ENCODE assay signal across 25 cellular contexts in the genomic region with DNA sequence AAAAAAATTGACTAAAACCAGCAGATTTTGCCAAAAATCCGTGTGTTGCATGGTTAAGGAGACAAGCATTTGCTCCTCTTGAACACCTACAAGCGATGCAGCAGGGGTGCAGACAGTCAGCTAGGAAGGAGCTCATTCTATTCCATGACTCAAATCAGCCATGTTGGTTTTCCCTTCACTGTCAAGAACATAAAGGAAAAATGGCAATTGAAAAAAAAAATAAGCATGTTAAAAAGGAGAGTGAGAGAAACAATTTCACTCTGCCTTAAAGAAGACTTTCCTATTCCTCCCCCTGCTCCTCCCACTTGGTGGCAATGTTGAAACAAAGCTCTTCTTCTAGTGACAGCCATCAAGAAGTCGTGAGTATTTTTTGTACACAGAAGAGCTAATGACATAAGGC.
"Had no signal": no experiment of that assay in that cellular context is flagged by ENCODE, and none has a peak within 500 bp of the region (broad histone marks: within the 10 kb centered on the region; RNA-seq: fewer than 3 reads in every experiment).

No MANE protein-coding gene starts in this region.

- H3K4me2 ChIP-seq: neural progenitor cell, smooth muscle cell had no signal

- H3K4me3 ChIP-seq: left lung, lung, neural progenitor cell, pancreas, prostate gland, right lobe of liver, smooth muscle cell, tibial nerve, vagina had no signal

- H3K36me3 ChIP-seq: left lung, neural progenitor cell, pancreas, prostate gland, right lobe of liver, tibial nerve, vagina had no signal

- H3K27me3 ChIP-seq: left lung, neural progenitor cell, pancreas, right lobe of liver, tibial nerve, vagina had no signal

- H3K4me1 ChIP-seq: left lung, neural progenitor cell, prostate gland, right lobe of liver, vagina had no signal

- ATAC-seq: left colon; left lung; natural killer cell; pancreas; right lobe of liver; stimulated activated memory B cell treated with anti-CD40 and anti-IgM and Interleukin-4, amounts not matched to agents 10 μg/mL and 1 μg/mL and 100 μg/mL, for 72 hours; stimulated activated naive CD8-positive, alpha-beta T cell treated with anti-CD3 and anti-CD28 coated beads, Interleukin-15, amount 100 ng/mL, for 72 hours had no signal

- H3K27ac ChIP-seq: left lung, neural progenitor cell, pancreas, prostate gland, right lobe of liver, tibial nerve had no signal

- H3K9me3 ChIP-seq: left lung, pancreas, prostate gland, right lobe of liver, tibial nerve, vagina had no signal

- DNase-seq: hippocampal formation; kidney glomerular epithelial cell; left colon; left lung; mesendoderm; naive B cell; natural killer cell; nephron progenitor cell; pancreas; posterior cingulate gyrus; right lobe of liver; stimulated activated CD4-positive, alpha-beta T cell treated with anti-CD3 and anti-CD28 coated beads, Interleukin-1b, Interleukin-23, amount 100 ng/mL, for 48 hours; stimulated activated CD4-positive, alpha-beta T cell treated with anti-CD3 and anti-CD28 coated beads, Interleukin-2, amount 100 ng/mL, for 48 hours; stimulated activated CD4-positive, alpha-beta T cell treated with anti-CD3 and anti-CD28 coated beads, Interleukin-4, amount 100 ng/mL, for 4 hours; stimulated activated CD8-positive, alpha-beta memory T cell treated with anti-CD3 and anti-CD28 coated beads, Interleukin-4, amount 100 ng/mL, for 48 hours; stimulated activated naive CD4-positive, alpha-beta T cell treated with Interleukin-2 at 50 U/mL for 16 hours; stimulated activated naive CD8-positive, alpha-beta T cell treated with anti-CD3 and anti-CD28 coated beads, Interleukin-15, amount 100 ng/mL, for 72 hours; substantia nigra had no signal
